ENCODE assay signal across 8 cellular contexts in the genomic region with DNA sequence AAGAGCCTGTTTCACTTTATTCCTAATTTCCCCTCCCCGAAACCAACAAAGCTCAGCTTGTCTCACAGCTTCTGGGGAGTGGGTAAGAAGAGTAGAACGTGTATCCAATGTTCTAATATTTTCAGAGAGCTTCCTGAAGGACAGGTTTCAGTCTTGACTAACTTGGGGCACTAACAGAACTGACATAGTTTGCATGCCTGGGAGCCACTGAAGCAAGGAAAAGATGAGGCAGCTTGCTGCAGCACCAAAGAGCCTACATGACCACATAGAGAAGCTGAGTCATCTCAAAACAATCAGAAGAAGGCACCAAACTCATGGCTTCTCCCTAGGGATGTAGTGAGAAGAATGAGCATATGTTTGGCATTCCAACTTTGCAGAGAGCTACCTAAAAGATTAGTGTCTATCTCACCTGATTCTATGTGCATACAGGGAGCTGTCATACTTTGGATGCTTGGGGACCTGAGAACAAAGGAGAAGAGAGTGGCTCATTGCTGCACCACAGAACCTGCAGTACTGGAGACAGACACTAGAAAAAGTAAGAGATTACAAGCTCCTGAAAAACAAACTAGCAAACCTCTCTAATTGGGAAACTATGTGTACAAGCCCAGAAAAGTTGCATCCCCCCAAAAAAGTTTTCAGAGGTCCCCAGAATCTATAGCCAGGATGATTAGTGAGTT.
A peak's percentile ranks its signal among the peaks of the same experiment; 100 is the strongest.
DNase-seq lines count a peak whose midpoint lies in the region; ATAC-seq, FAIRE-seq and TF ChIP-seq lines count a peak whose summit lies in the region.

No MANE protein-coding gene starts in this region.

- peaks cover 8% of the 10 kb centered on the region for H3K9me3 ChIP-seq in vagina

- no peaks in the 10 kb centered on the region for H3K4me1 ChIP-seq in vagina

- peak; percentile 97 for FAIRE-seq in H54 (lab: Jason Lieb, UNC)

- ATAC-seq in GM19455 (IDR thresholded peaks at IDR 0.05; ENCODE audit: unreplicated experiment): no peak

- TF ChIP-seq POLR2A in H54 (IDR thresholded peaks at IDR 0.05; ENCODE audit: low read depth, low read length) (no peak), NB4 (IDR thresholded peaks at IDR 0.05; ENCODE audit: extremely low read depth, insufficient read length) (no peak), vagina (IDR thresholded peaks at IDR 0.05) (no peak)

- H3K9me3 Mint-ChIP-seq in endothelial cell (ENCODE audit: unreplicated experiment): peaks cover 15% of the 10 kb centered on the region

- no peak overlapping the region for H3K27ac ChIP-seq in vagina

- peaks cover 6% of the 10 kb centered on the region for H3K36me3 Mint-ChIP-seq in endothelial cell (ENCODE audit: low read depth, unreplicated experiment)

- H3K27me3 ChIP-seq in vagina: no peaks in the 10 kb centered on the region

- TF ChIP-seq CTCF in GM12872 (IDR thresholded peaks at IDR 0.05; ENCODE audit: insufficient read depth, low read depth, low read length): peak; percentile 23; the same call in 1 of the 3 replicates
- no peak for TF ChIP-seq CTCF in NB4 (IDR thresholded peaks at IDR 0.05; ENCODE audit: low read depth, low read length)
- no peak for TF ChIP-seq CTCF in endothelial cell (IDR thresholded peaks at IDR 0.05; ENCODE audit: unreplicated experiment)
- TF ChIP-seq CTCF in vagina (IDR thresholded peaks at IDR 0.05): no peak

- H3K36me3 ChIP-seq in vagina: no peaks in the 10 kb centered on the region

- H3K4me3 ChIP-seq in NB4 (ENCODE audit: low read depth, low read length) (no peak overlapping the region), vagina (no peak overlapping the region)

- H3K4me3 Mint-ChIP-seq in endothelial cell (ENCODE audit: unreplicated experiment): no peak overlapping the region

- DNase-seq in H54 (ENCODE audit: insufficient read length, low spot score): no peak
- DNase-seq in NB4 (ENCODE audit: low read depth): peak; percentile 4
- DNase-seq in glomerular visceral epithelial cell (ENCODE audit: extremely low spot score): peak; percentile 97
- no peak for DNase-seq in endothelial cell (ENCODE audit: low spot score)
- no peak for DNase-seq in vagina (ENCODE audit: extremely low spot score in 2 of 2)
- DNase-seq in ureter (ENCODE audit: low spot score): no peak

- H3K4me1 Mint-ChIP-seq in endothelial cell (ENCODE audit: unreplicated experiment): no peaks in the 10 kb centered on the region

- H3K27ac Mint-ChIP-seq in endothelial cell (ENCODE audit: unreplicated experiment): no peak overlapping the region

- intact Hi-C loops in vagina (cut with DNase I): no loop called here

- H3K27me3 Mint-ChIP-seq in endothelial cell (ENCODE audit: unreplicated experiment): peaks cover 3% of the 10 kb centered on the region

Comparison
In these comparisons a context has a peak if more than half of its experiments do, and no peak if none do; other contexts are left out.
1. DNase-seq: peak in NB4 (single experiment) and glomerular visceral epithelial cell (single experiment); none in H54 (single experiment), endothelial cell (single experiment), vagina (0 of 2) and ureter (single experiment).